ENCODE assay signal across 9 cellular contexts in the genomic region with DNA sequence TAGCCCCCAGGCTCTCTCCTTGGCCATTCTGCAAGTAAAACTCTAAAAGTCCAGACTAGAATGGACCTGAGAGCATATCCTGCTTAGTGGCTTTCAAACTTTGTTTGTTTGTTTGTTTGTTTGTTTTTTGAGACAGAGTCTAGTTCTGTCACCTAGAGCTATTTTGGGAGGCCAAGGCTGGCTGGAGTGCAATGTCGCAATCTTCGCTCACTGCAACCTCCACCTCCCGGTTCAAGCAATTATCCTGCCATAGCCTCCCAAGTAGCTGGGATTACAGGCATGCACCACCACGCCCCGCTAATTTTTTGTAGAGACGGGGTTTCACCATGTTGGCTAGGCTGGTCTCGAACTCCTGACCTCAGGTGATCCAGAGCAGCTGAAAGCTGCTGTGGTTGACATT. TPM values are rescaled to one million over a fixed set of nuclear protein-coding genes. Genes with fewer than 3 reads are reported as not detected.
"Had no signal": no experiment of that assay in that cellular context is flagged by ENCODE, and none has a peak within 500 bp of the region (broad histone marks: within the 10 kb centered on the region; RNA-seq: fewer than 3 reads in every experiment).

No MANE protein-coding gene starts in this region.

- H3K36me3 ChIP-seq: HAP-1 had no signal

- H3K9ac ChIP-seq: GM23248 had no signal

- ATAC-seq: HCT116 had no signal

- H3K9me3 Mint-ChIP-seq: HFFc6, IgD-negative memory B cell had no signal

- H3K9me3 ChIP-seq: HAP-1 had no signal

- H2AFZ ChIP-seq: GM23248 had no signal

- DNase-seq: GM23248, GOT3, H7, HFFc6, KG1 had no signal

- H3K4me1 ChIP-seq: HAP-1 had no signal

- H3K27ac ChIP-seq: GM23248, HL-60 had no signal

- H3K4me1 Mint-ChIP-seq: IgD-negative memory B cell had no signal

- H3K4me3 Mint-ChIP-seq: HFFc6, IgD-negative memory B cell had no signal

- H3K27ac Mint-ChIP-seq: HFFc6, IgD-negative memory B cell had no signal

- H3K4me3 ChIP-seq: GM23248, HAP-1 had no signal

- H3K36me3 Mint-ChIP-seq: IgD-negative memory B cell had no signal

RNA-seq across cellular contexts. Expression of a gene that starts 28.9 kb away (rescaled TPM):
- polyA plus RNA-seq: IgD-negative memory B cell had no signal

RNA-seq across cellular contexts. Expression of a gene that starts 43.3 kb away (rescaled TPM):
- total RNA-seq: GM23248 had no signal
- polyA plus RNA-seq: IgD-negative memory B cell had no signal
